ENCODE assay signal across 12 cellular contexts in the genomic region with DNA sequence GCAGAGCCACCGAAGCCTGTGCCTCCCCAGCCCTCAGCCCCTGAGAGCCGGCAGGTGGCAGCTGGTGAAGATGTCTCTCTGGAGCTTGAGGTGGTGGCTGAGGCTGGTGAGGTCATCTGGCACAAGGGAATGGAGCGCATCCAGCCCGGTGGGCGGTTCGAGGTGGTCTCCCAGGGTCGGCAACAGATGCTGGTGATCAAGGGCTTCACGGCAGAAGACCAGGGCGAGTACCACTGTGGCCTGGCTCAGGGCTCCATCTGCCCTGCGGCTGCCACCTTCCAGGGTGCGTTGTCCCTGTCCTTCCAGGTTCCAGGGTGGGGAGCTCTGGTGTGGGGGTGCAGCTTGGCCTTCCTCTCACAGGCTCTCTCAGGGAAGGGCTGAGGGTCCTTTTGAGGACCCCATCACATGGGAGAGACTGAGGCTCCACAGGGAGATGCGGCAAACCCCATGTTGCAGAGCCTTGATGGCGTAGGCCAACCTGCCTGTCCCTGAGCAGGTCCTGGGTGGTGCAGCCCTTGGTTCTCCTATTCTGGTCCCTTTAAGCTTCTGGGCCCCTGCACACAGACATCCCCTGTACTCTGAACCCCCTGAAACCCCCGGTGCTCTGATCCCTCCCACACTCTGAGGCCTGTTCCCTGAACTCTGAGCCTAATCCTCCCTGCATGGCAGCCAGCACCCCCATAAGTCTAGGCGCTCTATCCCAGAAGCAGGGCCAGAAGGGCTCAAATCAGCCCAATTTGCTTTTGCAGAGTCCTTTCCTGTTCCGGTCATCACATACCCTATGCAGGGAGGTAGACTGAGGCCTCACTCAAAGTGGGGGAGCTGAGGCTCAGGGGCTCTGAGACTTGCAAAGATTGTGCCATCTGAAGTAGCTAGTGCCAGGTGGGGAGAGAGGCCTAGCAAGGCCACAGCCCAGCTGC.
"Had no signal": no experiment of that assay in that cellular context is flagged by ENCODE, and none has a peak within 500 bp of the region (broad histone marks: within the 10 kb centered on the region; RNA-seq: fewer than 3 reads in every experiment).

No MANE protein-coding gene starts in this region.

- H3K27ac ChIP-seq: dorsolateral prefrontal cortex, parathyroid adenoma, skin epidermis, transverse colon had no signal

- H3K9me3 ChIP-seq: transverse colon had no signal

- H3K27me3 ChIP-seq: dorsolateral prefrontal cortex, transverse colon had no signal

- H3K4me1 ChIP-seq: parathyroid adenoma, transverse colon had no signal

- ATAC-seq: activated CD8-positive, alpha-beta T cell treated with anti-CD3 and anti-CD28 coated beads, Interleukin-2, amount 10 ng/mL, durations not matched to agents 7 days and 5 days had no signal

- DNase-seq: activated CD4-positive, alpha-beta T cell treated with anti-CD3 and anti-CD28 coated beads for 48 hours; activated CD8-positive, alpha-beta memory T cell treated with anti-CD3 and anti-CD28 coated beads, Interleukin-2, amount 50 U/mL, for 48 hours; activated CD8-positive, alpha-beta T cell treated with anti-CD3 and anti-CD28 coated beads, Interleukin-2, amount 10 ng/mL, durations not matched to agents 7 days and 5 days; amygdala; hippocampal formation; mammary epithelial cell; retina; T1000; transverse colon had no signal

- H3K4me3 ChIP-seq: dorsolateral prefrontal cortex, skin epidermis, transverse colon had no signal

- H3K36me3 ChIP-seq: transverse colon had no signal
